In genomic region chr19:58515259-58515658, GRCh38 we compare ENCODE assay signal across 15 cellular contexts. TPM values are rescaled to one million over a fixed set of nuclear protein-coding genes. Genes with fewer than 3 reads are reported as not detected.
A peak's percentile ranks its signal among the peaks of the same experiment; 100 is the strongest.
DNase-seq lines count a peak whose midpoint lies in the region; ATAC-seq and TF ChIP-seq lines count a peak whose summit lies in the region.
"Had no signal": no experiment of that assay in that cellular context is flagged by ENCODE, and none has a peak within 500 bp of the region (broad histone marks: within the 10 kb centered on the region; RNA-seq: fewer than 3 reads in every experiment).

No MANE protein-coding gene starts in this region.

- no peak overlapping the region for H2BK15ac ChIP-seq in mesendoderm (replicated peaks; ENCODE audit: low read depth)

- no CpG with 5 or more reads among the region's 2 CpGs for WGBS in mesendoderm (ENCODE audit: extremely low coverage, insufficient coverage, low lambda C conversion rate)

- H3K27me3 Mint-ChIP-seq in CD4-positive, CD25-positive, alpha-beta regulatory T cell = no peaks in the 10 kb centered on the region
- peaks cover 8% of the 10 kb centered on the region for H3K27me3 Mint-ChIP-seq in HFFc6 (ENCODE audit: insufficient read depth)
- no peaks in the 10 kb centered on the region for H3K27me3 Mint-ChIP-seq in activated CD8-positive, alpha-beta T cell treated with anti-CD3 and anti-CD28 coated beads, Interleukin-2, amount 10 ng/mL, durations not matched to agents 7 days and 5 days (ENCODE audit: low read depth)

- POLR2A ChIA-PET in activated CD8-positive, alpha-beta T cell treated with anti-CD3 and anti-CD28 coated beads, Interleukin-2, amount 10 ng/mL, durations not matched to agents 7 days and 5 days (lab: Charles Lee) = no interaction called here

- peaks cover 4 to 53% (median 21%) of the 10 kb centered on the region in 4 donors for H3K4me1 Mint-ChIP-seq in CD4-positive, CD25-positive, alpha-beta regulatory T cell
- peaks cover 18% of the 10 kb centered on the region for H3K4me1 Mint-ChIP-seq in HFFc6 (ENCODE audit: low read depth)
- peaks cover 52% of the 10 kb centered on the region for H3K4me1 Mint-ChIP-seq in activated CD8-positive, alpha-beta T cell treated with anti-CD3 and anti-CD28 coated beads, Interleukin-2, amount 10 ng/mL, durations not matched to agents 7 days and 5 days (ENCODE audit: low read depth)

- no peak for DNase-seq in CD4-positive, CD25-positive, alpha-beta regulatory T cell
- DNase-seq in HFFc6 (no peak), mesendoderm (no peak), UCSD-AML1 (lab: John Stamatoyannopoulos, UW; ENCODE audit: unreplicated experiment) (no peak), CD1c-positive myeloid dendritic cell (ENCODE audit: extremely low spot score) (no peak)
- no peak for DNase-seq in activated CD8-positive, alpha-beta T cell treated with anti-CD3 and anti-CD28 coated beads, Interleukin-2, amount 10 ng/mL, durations not matched to agents 7 days and 5 days
- DNase-seq: COR-L47; hippocampal formation; NCI-H1436 treated with DMSO at 0.1 percent for 48 hours; NCI-H748 treated with DMSO at 0.1 percent for 48 hours; retina; stimulated activated CD4-positive, alpha-beta T cell treated with anti-CD3 and anti-CD28 coated beads, Interleukin-4, amount 100 ng/mL, for 24 hours; SW 1271 had no signal

- H3K27ac Mint-ChIP-seq in CD4-positive, CD25-positive, alpha-beta regulatory T cell = peak overlapping the region in 1 of 3 donors; percentile 80
- peak overlapping the region; percentile 59; the same call in 1 of the 2 replicates for H3K27ac Mint-ChIP-seq in HFFc6
- peak overlapping the region; percentile 67 for H3K27ac Mint-ChIP-seq in activated CD8-positive, alpha-beta T cell treated with anti-CD3 and anti-CD28 coated beads, Interleukin-2, amount 10 ng/mL, durations not matched to agents 7 days and 5 days

- no peak overlapping the region for H2BK120ac ChIP-seq in mesendoderm (ENCODE audit: low read depth, low read length)

- no peak overlapping the region for H3K9ac ChIP-seq in mesendoderm (ENCODE audit: low read length)

- no peak overlapping the region for H3K27ac ChIP-seq in CD4-positive, CD25-positive, alpha-beta regulatory T cell (ENCODE audit: insufficient read depth, low read length, poor library complexity, severe bottlenecking)
- H3K27ac ChIP-seq in mesendoderm (ENCODE audit: low read depth, low read length) = no peak overlapping the region

- H3K79me2 ChIP-seq in mesendoderm (ENCODE audit: control insufficient read depth, insufficient read depth, low read length) = peaks cover 18% of the 10 kb centered on the region

- H3K18ac ChIP-seq in mesendoderm (ENCODE audit: low read length) = no peak overlapping the region

- H3K4me3 Mint-ChIP-seq in CD4-positive, CD25-positive, alpha-beta regulatory T cell = peak overlapping the region in 3 of 4 donors; percentile 22 to 82 (median 77)
- H3K4me3 Mint-ChIP-seq in HFFc6 = no peak overlapping the region
- H3K4me3 Mint-ChIP-seq in activated CD8-positive, alpha-beta T cell treated with anti-CD3 and anti-CD28 coated beads, Interleukin-2, amount 10 ng/mL, durations not matched to agents 7 days and 5 days = peak overlapping the region; percentile 78

- no peak for ATAC-seq in CD4-positive, CD25-positive, alpha-beta regulatory T cell (ENCODE audit: low read depth in 2 of 2)
- ATAC-seq in activated CD8-positive, alpha-beta T cell treated with anti-CD3 and anti-CD28 coated beads, Interleukin-2, amount 10 ng/mL, durations not matched to agents 7 days and 5 days = no peak
- ATAC-seq in HG02571 (IDR thresholded peaks at IDR 0.05; ENCODE audit: unreplicated experiment) (no peak), HG03469 (IDR thresholded peaks at IDR 0.05; ENCODE audit: unreplicated experiment) (no peak)

- H2BK5ac ChIP-seq in mesendoderm (ENCODE audit: low read length) = no peak overlapping the region

- no peak overlapping the region for H4K8ac ChIP-seq in mesendoderm (ENCODE audit: low read depth, low read length)

- no peak overlapping the region for H2AK5ac ChIP-seq in mesendoderm (ENCODE audit: low read length)

- H3K9me3 Mint-ChIP-seq in CD4-positive, CD25-positive, alpha-beta regulatory T cell = no peaks in the 10 kb centered on the region
- no peaks in the 10 kb centered on the region for H3K9me3 Mint-ChIP-seq in HFFc6
- H3K9me3 Mint-ChIP-seq in activated CD8-positive, alpha-beta T cell treated with anti-CD3 and anti-CD28 coated beads, Interleukin-2, amount 10 ng/mL, durations not matched to agents 7 days and 5 days (ENCODE audit: insufficient read depth) = no peaks in the 10 kb centered on the region

- H3K27me3 ChIP-seq in CD4-positive, CD25-positive, alpha-beta regulatory T cell (ENCODE audit: control insufficient read depth, insufficient read depth, low read length) = no peaks in the 10 kb centered on the region
- H3K27me3 ChIP-seq in mesendoderm (ENCODE audit: insufficient read depth, low read length, poor library complexity) = no peaks in the 10 kb centered on the region

- peaks cover 34% of the 10 kb centered on the region for H3K4me1 ChIP-seq in CD4-positive, CD25-positive, alpha-beta regulatory T cell (ENCODE audit: control insufficient read depth, insufficient read depth, low read length, poor library complexity, severe bottlenecking)
- peaks cover 11% of the 10 kb centered on the region for H3K4me1 ChIP-seq in mesendoderm (ENCODE audit: control insufficient read depth, low read depth, low read length)

- H3K4me2 ChIP-seq in mesendoderm (ENCODE audit: low read length) = no peak overlapping the region

- peaks cover 21% of the 10 kb centered on the region for H3K79me1 ChIP-seq in mesendoderm (ENCODE audit: low read length)

- CTCF ChIA-PET in activated CD8-positive, alpha-beta T cell treated with anti-CD3 and anti-CD28 coated beads, Interleukin-2, amount 10 ng/mL, durations not matched to agents 7 days and 5 days (lab: Charles Lee) = no interaction called here

- no peaks in the 10 kb centered on the region for H3K9me3 ChIP-seq in CD4-positive, CD25-positive, alpha-beta regulatory T cell (ENCODE audit: control insufficient read depth in 2 of 2, low read length in 2 of 2)

- no peak overlapping the region for H4K5ac ChIP-seq in mesendoderm (ENCODE audit: low read length)

- H3K23ac ChIP-seq in mesendoderm (ENCODE audit: low read length) = no peak overlapping the region

- no peak overlapping the region for H3K4ac ChIP-seq in mesendoderm (ENCODE audit: low read depth, low read length)

- peaks cover 4% of the 10 kb centered on the region for H3K36me3 ChIP-seq in CD4-positive, CD25-positive, alpha-beta regulatory T cell (ENCODE audit: control insufficient read depth, insufficient read depth, low read length)
- H3K36me3 ChIP-seq in mesendoderm (ENCODE audit: control insufficient read depth, insufficient read depth, low read length) = peaks cover 5% of the 10 kb centered on the region

- peak overlapping the region; percentile 42 for H3K56ac ChIP-seq in mesendoderm (ENCODE audit: low read length)

- H3K36me3 Mint-ChIP-seq in CD4-positive, CD25-positive, alpha-beta regulatory T cell = no peaks in the 10 kb centered on the region
- peaks cover 5% of the 10 kb centered on the region for H3K36me3 Mint-ChIP-seq in HFFc6 (ENCODE audit: low read depth)
- H3K36me3 Mint-ChIP-seq in activated CD8-positive, alpha-beta T cell treated with anti-CD3 and anti-CD28 coated beads, Interleukin-2, amount 10 ng/mL, durations not matched to agents 7 days and 5 days (ENCODE audit: low read depth) = peaks cover 27% of the 10 kb centered on the region

- no peak for TF ChIP-seq CTCF in HFFc6 (IDR thresholded peaks at IDR 0.05)

- H3K4me3 ChIP-seq in CD4-positive, CD25-positive, alpha-beta regulatory T cell (ENCODE audit: low read depth, low read length) = no peak overlapping the region
- H3K4me3 ChIP-seq in mesendoderm (ENCODE audit: low read length) = no peak overlapping the region

RNA-seq across cellular contexts. Expression of gene SLC27A5, which starts 3.5 kb away (rescaled TPM):
- 5.5 TPM for total RNA-seq in CD4-positive, CD25-positive, alpha-beta regulatory T cell
- polyA plus RNA-seq in CD4-positive, CD25-positive, alpha-beta regulatory T cell = 10 to 100 TPM; 14.4 to 26.7 (median 20.4) TPM
- 1 to 10 TPM; 2.0 to 5.7 (median 2.6) TPM for total RNA-seq in HFFc6 (2021; fragmentation: NEBNext Ultra II Directional; extraction: Animal tissue kit (Norgen Biotek cat#: 25700))
- total RNA-seq in activated CD8-positive, alpha-beta T cell treated with anti-CD3 and anti-CD28 coated beads, Interleukin-2, amount 10 ng/mL, durations not matched to agents 7 days and 5 days = 10 to 100 TPM; 12.2 to 14.4 TPM
- 18.3 TPM for polyA plus RNA-seq in mesendoderm (2013, experiment 1 of 2)
- 16.9 TPM for polyA plus RNA-seq in mesendoderm (2013, experiment 2 of 2)

RNA-seq across cellular contexts. Expression of gene ZBTB45, which starts 4.4 kb away (rescaled TPM):
- 8.0 TPM for total RNA-seq in CD4-positive, CD25-positive, alpha-beta regulatory T cell
- polyA plus RNA-seq in CD4-positive, CD25-positive, alpha-beta regulatory T cell = 1 to 10 TPM; 4.2 to 5.7 (median 4.9) TPM
- 10 to 100 TPM; 15.0 to 17.4 (median 16.7) TPM for total RNA-seq in HFFc6 (2021; fragmentation: NEBNext Ultra II Directional; extraction: Animal tissue kit (Norgen Biotek cat#: 25700))
- 10 to 100 TPM; 13.9 to 16.7 TPM for total RNA-seq in activated CD8-positive, alpha-beta T cell treated with anti-CD3 and anti-CD28 coated beads, Interleukin-2, amount 10 ng/mL, durations not matched to agents 7 days and 5 days
- 13.0 TPM for polyA plus RNA-seq in mesendoderm (2013, experiment 1 of 2)
- polyA plus RNA-seq in mesendoderm (2013, experiment 2 of 2) = 12.6 TPM

RNA-seq across cellular contexts. Expression of gene TRIM28, which starts 28.6 kb away (rescaled TPM):
- 379 TPM for total RNA-seq in CD4-positive, CD25-positive, alpha-beta regulatory T cell
- polyA plus RNA-seq in CD4-positive, CD25-positive, alpha-beta regulatory T cell = 10 to 100 TPM; 34.5 to 52.4 (median 44.0) TPM
- 100 to 1,000 TPM; 376 to 529 (median 445) TPM for total RNA-seq in HFFc6 (2021; fragmentation: NEBNext Ultra II Directional; extraction: Animal tissue kit (Norgen Biotek cat#: 25700))
- 100 to 1,000 TPM; 476 to 528 TPM for total RNA-seq in activated CD8-positive, alpha-beta T cell treated with anti-CD3 and anti-CD28 coated beads, Interleukin-2, amount 10 ng/mL, durations not matched to agents 7 days and 5 days
- 1,044 TPM for polyA plus RNA-seq in mesendoderm (2013, experiment 1 of 2)
- 1,033 TPM for polyA plus RNA-seq in mesendoderm (2013, experiment 2 of 2)

RNA-seq across cellular contexts. Expression of gene ZNF446, which starts 39.1 kb away (rescaled TPM):
- 10.5 TPM for total RNA-seq in CD4-positive, CD25-positive, alpha-beta regulatory T cell
- polyA plus RNA-seq in CD4-positive, CD25-positive, alpha-beta regulatory T cell = 1 to 10 TPM; 1.7 to 5.2 (median 3.8) TPM
- total RNA-seq in HFFc6 (2021; fragmentation: NEBNext Ultra II Directional; extraction: Animal tissue kit (Norgen Biotek cat#: 25700)) = 1 to 10 TPM; 5.7 to 6.9 (median 6.2) TPM
- 1 to 10 TPM; 6.9 to 7.8 TPM for total RNA-seq in activated CD8-positive, alpha-beta T cell treated with anti-CD3 and anti-CD28 coated beads, Interleukin-2, amount 10 ng/mL, durations not matched to agents 7 days and 5 days
- polyA plus RNA-seq in mesendoderm (2013, experiment 1 of 2) = 1.8 TPM
- polyA plus RNA-seq in mesendoderm (2013, experiment 2 of 2) = 1.8 TPM

RNA-seq across cellular contexts. Expression of gene CHMP2A, which starts 39.6 kb away (rescaled TPM):
- 83.1 TPM for total RNA-seq in CD4-positive, CD25-positive, alpha-beta regulatory T cell
- 100 to 1,000 TPM; 210 to 273 (median 240) TPM for polyA plus RNA-seq in CD4-positive, CD25-positive, alpha-beta regulatory T cell
- 100 to 1,000 TPM; 100 to 126 (median 120) TPM for total RNA-seq in HFFc6 (2021; fragmentation: NEBNext Ultra II Directional; extraction: Animal tissue kit (Norgen Biotek cat#: 25700))
- 100 to 1,000 TPM; 108 to 114 TPM for total RNA-seq in activated CD8-positive, alpha-beta T cell treated with anti-CD3 and anti-CD28 coated beads, Interleukin-2, amount 10 ng/mL, durations not matched to agents 7 days and 5 days
- 60.0 TPM for polyA plus RNA-seq in mesendoderm (2013, experiment 1 of 2)
- polyA plus RNA-seq in mesendoderm (2013, experiment 2 of 2) = 58.5 TPM
